In the genomic region with DNA sequence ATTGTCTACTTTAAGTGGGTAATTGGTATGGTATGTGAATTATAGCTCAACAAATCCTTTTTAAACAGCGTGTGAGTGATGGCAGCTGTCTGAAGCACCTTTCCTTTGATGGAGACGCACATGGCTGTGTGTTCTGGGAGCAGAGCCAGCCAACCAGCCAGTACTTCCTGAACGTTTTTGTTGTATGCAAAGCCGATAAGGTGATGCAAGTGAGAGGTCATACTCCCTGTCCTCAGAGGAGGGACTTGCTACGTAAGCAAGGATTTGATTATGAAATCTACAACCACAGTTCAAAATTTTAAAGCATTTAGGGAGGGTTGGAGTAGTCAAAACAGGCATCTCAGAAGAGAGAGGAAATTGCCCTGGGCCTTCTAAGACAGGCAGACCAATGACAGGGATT, we compare ENCODE assay signal across 8 cellular contexts. TPM values are rescaled to one million over a fixed set of nuclear protein-coding genes. Genes with fewer than 3 reads are reported as not detected.
A peak's percentile ranks its signal among the peaks of the same experiment; 100 is the strongest.
DNase-seq lines count a peak whose midpoint lies in the region; ATAC-seq and TF ChIP-seq lines count a peak whose summit lies in the region.

No MANE protein-coding gene starts in this region.

- no peak overlapping the region for H3K4me3 ChIP-seq in AG04449 (ENCODE audit: low read depth, low read length)
- H3K4me3 ChIP-seq in Jurkat, Clone E6-1 (ENCODE audit: low read length), result no peak overlapping the region

- TF ChIP-seq CTCF in AG04449 (IDR thresholded peaks at IDR 0.05; ENCODE audit: insufficient read depth, low read length, missing control alignments), result no peak

- no peak for ATAC-seq in GM18502 (IDR thresholded peaks at IDR 0.05; ENCODE audit: poor library complexity, unreplicated experiment)

- CTCF ChIA-PET in AG04449 (lab: Yijun Ruan, JAX), result interaction anchor here (0.6 to 2.1 kb wide), 2 partner anchors 10 to 67 kb away, joined by 4 to 6 read pairs; no protein-coding TSS in a partner anchor

- peak; percentile 24 for DNase-seq in AG04449 (ENCODE audit: low read depth, low spot score)
- peak; percentile 56 for DNase-seq in Jurkat, Clone E6-1 (ENCODE audit: low read depth, low spot score)
- peak; percentile 12 for DNase-seq in glomerular endothelial cell (ENCODE audit: extremely low read depth, low read depth, low spot score)
- DNase-seq in hippocampal formation (lab: John Stamatoyannopoulos, UW), result no peak
- DNase-seq in T-helper 9 cell, result no peak
- DNase-seq in 8988T, result no peak

- POLR2A ChIA-PET in AG04449 (lab: Yijun Ruan, JAX), result no interaction called here

TF ChIP-seq in PFSK-1, 5 proteins besides CTCF, POLR2A, EP300 and RAD21:
- TF ChIP-seq REST (IDR thresholded peaks at IDR 0.05; ENCODE audit: insufficient read depth in 1 of 2, low read depth in 2 of 2, low read length in 2 of 2), result no peak
- TF ChIP-seq FOXP2 (optimal IDR thresholded peaks at IDR 0.05; ENCODE audit: borderline replicate concordance, extremely low read depth, extremely low read length, insufficient read depth), result peak; percentile 66
TF ChIP-seq in PFSK-1: peak in this region for 1.

RNA-seq across cellular contexts. Expression of gene ARHGEF4, which starts 28.1 kb away (rescaled TPM):
- 2.9 TPM for polyA plus RNA-seq in Jurkat, Clone E6-1 (2012; ENCODE audit: insufficient read depth, insufficient read length)
- polyA plus RNA-seq in PFSK-1 (2012; ENCODE audit: insufficient read length, low read depth), result 29.2 TPM
- 0.24 and 0.58 TPM in 2 replicates for total RNA-seq in glomerular endothelial cell

Comparison
In these comparisons a context has a peak if more than half of its experiments do, and no peak if none do; other contexts are left out.
1. DNase-seq: peak in AG04449 (single experiment), Jurkat, Clone E6-1 (single experiment) and glomerular endothelial cell (single experiment); none in hippocampal formation (0 of 2), T-helper 9 cell (single experiment) and 8988T (single experiment).